In genomic region chr4:7332216-7333023, GRCh38 we compare ENCODE assay signal across 15 cellular contexts.
DNase-seq lines count a peak whose midpoint lies in the region; ATAC-seq and TF ChIP-seq lines count a peak whose summit lies in the region.
"Had no signal": no experiment of that assay in that cellular context is flagged by ENCODE, and none has a peak within 500 bp of the region (broad histone marks: within the 10 kb centered on the region; RNA-seq: fewer than 3 reads in every experiment).

No MANE protein-coding gene starts in this region.

- intact Hi-C loops in sciatic nerve (cut with DNase I): no loop called here

- H3K9me3 Mint-ChIP-seq in progenitor cell of endocrine pancreas (ENCODE audit: low read depth): no peaks in the 10 kb centered on the region
- H3K9me3 Mint-ChIP-seq: activated naive CD4-positive, alpha-beta T cell treated with anti-CD3 and anti-CD28 coated beads for 36 hours; stimulated activated effector memory CD8-positive, alpha-beta T cell treated with anti-CD3 and anti-CD28 coated beads, Interleukin-12 subunit alpha, Interleukin-12 subunit beta, amount 100 ng/mL, for 72 hours had no signal

- peaks cover 21% of the 10 kb centered on the region for H3K27me3 Mint-ChIP-seq in progenitor cell of endocrine pancreas

- DNase-seq in ELR (ENCODE audit: low read depth): peak; percentile 77
- peak; percentile 14 for DNase-seq in RWPE1 (ENCODE audit: low spot score)
- peak; percentile 35 for DNase-seq in fibroblast of the aortic adventitia (ENCODE audit: low read depth)
- DNase-seq in sciatic nerve (ENCODE audit: low spot score): no peak
- no peak for DNase-seq in AML-193 (lab: John Stamatoyannopoulos, UW)
- no peak for DNase-seq in T-helper 9 cell
- DNase-seq in progenitor cell of endocrine pancreas (ENCODE audit: low spot score, unreplicated experiment): no peak
- DNase-seq: activated CD8-positive, alpha-beta T cell treated with anti-CD3 and anti-CD28 coated beads, Interleukin-2, amount 10 ng/mL, durations not matched to agents 7 days and 5 days; activated naive CD4-positive, alpha-beta T cell treated with anti-CD3 and anti-CD28 coated beads for 36 hours; NCI-H187 had no signal

- ATAC-seq in sciatic nerve: peak; percentile 56
- ATAC-seq in GM19324 (IDR thresholded peaks at IDR 0.05; ENCODE audit: low FRiP score, unreplicated experiment): no peak
- ATAC-seq: activated CD8-positive, alpha-beta T cell treated with anti-CD3 and anti-CD28 coated beads, Interleukin-2, amount 10 ng/mL, durations not matched to agents 7 days and 5 days; HepG2; stimulated activated effector memory CD8-positive, alpha-beta T cell treated with anti-CD3 and anti-CD28 coated beads, Interleukin-12 subunit alpha, Interleukin-12 subunit beta, amount 100 ng/mL, for 72 hours had no signal

- H3K27ac ChIP-seq in RWPE1: 0 out of 2 replicates have a peak overlapping the region, but pooled peaks have one; percentile 1
- H3K27ac ChIP-seq: neutrophil had no signal

- no peak overlapping the region for H3K4me3 Mint-ChIP-seq in progenitor cell of endocrine pancreas (ENCODE audit: low read depth)
- H3K4me3 Mint-ChIP-seq: activated CD8-positive, alpha-beta T cell treated with anti-CD3 and anti-CD28 coated beads, Interleukin-2, amount 10 ng/mL, durations not matched to agents 7 days and 5 days; activated naive CD4-positive, alpha-beta T cell treated with anti-CD3 and anti-CD28 coated beads for 36 hours; stimulated activated effector memory CD8-positive, alpha-beta T cell treated with anti-CD3 and anti-CD28 coated beads, Interleukin-12 subunit alpha, Interleukin-12 subunit beta, amount 100 ng/mL, for 72 hours had no signal

- no peaks in the 10 kb centered on the region for H3K36me3 Mint-ChIP-seq in progenitor cell of endocrine pancreas (ENCODE audit: insufficient read depth)
- H3K36me3 Mint-ChIP-seq: stimulated activated effector memory CD8-positive, alpha-beta T cell treated with anti-CD3 and anti-CD28 coated beads, Interleukin-12 subunit alpha, Interleukin-12 subunit beta, amount 100 ng/mL, for 72 hours had no signal

- TF ChIP-seq CTCF in RWPE1 (conservative IDR thresholded peaks at IDR 0.05; ENCODE audit: low read depth): no peak
- no peak for TF ChIP-seq CTCF in fibroblast of the aortic adventitia (IDR thresholded peaks at IDR 0.05; ENCODE audit: insufficient read depth, low read length)
- TF ChIP-seq CTCF in progenitor cell of endocrine pancreas (IDR thresholded peaks at IDR 0.05; ENCODE audit: unreplicated experiment): no peak

- H3K27ac Mint-ChIP-seq in progenitor cell of endocrine pancreas: no peak overlapping the region
- H3K27ac Mint-ChIP-seq: activated CD8-positive, alpha-beta T cell treated with anti-CD3 and anti-CD28 coated beads, Interleukin-2, amount 10 ng/mL, durations not matched to agents 7 days and 5 days; activated naive CD4-positive, alpha-beta T cell treated with anti-CD3 and anti-CD28 coated beads for 36 hours; stimulated activated effector memory CD8-positive, alpha-beta T cell treated with anti-CD3 and anti-CD28 coated beads, Interleukin-12 subunit alpha, Interleukin-12 subunit beta, amount 100 ng/mL, for 72 hours had no signal

- POLR2A ChIA-PET in RWPE1 (lab: Yijun Ruan, JAX; ENCODE audit: low non-redundant PET): no interaction called here

- H3K4me3 ChIP-seq in fibroblast of the aortic adventitia (ENCODE audit: low read depth, low read length): no peak overlapping the region
- H3K4me3 ChIP-seq: dorsolateral prefrontal cortex had no signal

- no peaks in the 10 kb centered on the region for H3K4me1 Mint-ChIP-seq in progenitor cell of endocrine pancreas (ENCODE audit: low read depth)
- H3K4me1 Mint-ChIP-seq: stimulated activated effector memory CD8-positive, alpha-beta T cell treated with anti-CD3 and anti-CD28 coated beads, Interleukin-12 subunit alpha, Interleukin-12 subunit beta, amount 100 ng/mL, for 72 hours had no signal

- CTCF ChIA-PET in RWPE1 (lab: Yijun Ruan, JAX): interaction anchor here (0.6 kb wide), 1 partner anchor 149 kb away, joined by 6 read pairs; no protein-coding TSS in a partner anchor

Comparison
In these comparisons a context has a peak if more than half of its experiments do, and no peak if none do; other contexts are left out.
1. DNase-seq: peak in ELR (single experiment), RWPE1 (single experiment) and fibroblast of the aortic adventitia (single experiment); none in sciatic nerve (single experiment), AML-193 (0 of 2), T-helper 9 cell (single experiment) and progenitor cell of endocrine pancreas (single experiment).